Comparison of ENCODE assay signal across 17 cellular contexts in genomic region chr22:49904040-49904369, GRCh38. TPM values are rescaled to one million over a fixed set of nuclear protein-coding genes. Genes with fewer than 3 reads are reported as not detected.
DNase-seq lines count a peak whose midpoint lies in the region; ATAC-seq, FAIRE-seq and TF ChIP-seq lines count a peak whose summit lies in the region.
"Had no signal": no experiment of that assay in that cellular context is flagged by ENCODE, and none has a peak within 500 bp of the region (broad histone marks: within the 10 kb centered on the region; RNA-seq: fewer than 3 reads in every experiment).

No MANE protein-coding gene starts in this region.

- peaks cover 20% of the 10 kb centered on the region for H3K36me3 Mint-ChIP-seq in chondrocyte (ENCODE audit: low read depth)

- intact Hi-C loops in Right ventricle myocardium inferior (cut with DNase I): no loop called here
- intact Hi-C loops in cardiac septum (cut with DNase I): no loop called here
- intact Hi-C loops in kidney (cut with DNase I): no loop called here
- intact Hi-C loops in upper lobe of right lung (cut with DNase I): no loop called here

- H3K4me1 ChIP-seq in kidney (ENCODE audit: control insufficient read depth in 1 of 2, insufficient read depth in 1 of 2, low read depth in 1 of 2, low read length in 2 of 2): peaks cover 0 to 3% of the 10 kb centered on the region in 2 donors
- H3K4me1 ChIP-seq in upper lobe of right lung: no peaks in the 10 kb centered on the region
- H3K4me1 ChIP-seq: HAP-1 had no signal

- no peak overlapping the region for H3K9ac ChIP-seq in kidney (ENCODE audit: low read length in 2 of 2)

- TF ChIP-seq CTCF in chondrocyte (IDR thresholded peaks at IDR 0.05) (no peak), kidney (IDR thresholded peaks at IDR 0.05; ENCODE audit: borderline replicate concordance, extremely low read depth, insufficient read depth) (no peak), upper lobe of right lung (IDR thresholded peaks at IDR 0.05) (no peak)

- no peaks in the 10 kb centered on the region for H3K9me3 ChIP-seq in kidney (ENCODE audit: control insufficient read depth in 1 of 2, low read length in 2 of 2)
- H3K9me3 ChIP-seq in upper lobe of right lung: no peaks in the 10 kb centered on the region
- H3K9me3 ChIP-seq: BE2C, HAP-1 had no signal

- no peak overlapping the region for H3K4me3 ChIP-seq in kidney (ENCODE audit: low read length in 2 of 2)
- H3K4me3 ChIP-seq in upper lobe of right lung: no peak overlapping the region
- H3K4me3 ChIP-seq: HAP-1 had no signal

- no peak overlapping the region for H3K4me3 Mint-ChIP-seq in chondrocyte (ENCODE audit: unreplicated experiment)
- H3K4me3 Mint-ChIP-seq: CD8-positive, alpha-beta T cell; HFFc6 had no signal

- H3K27me3 ChIP-seq in upper lobe of right lung: no peaks in the 10 kb centered on the region
- H3K27me3 ChIP-seq: BE2C had no signal

- ATAC-seq in Right ventricle myocardium inferior: peak; percentile 14
- ATAC-seq in upper lobe of right lung: no peak
- ATAC-seq: CD8-positive, alpha-beta T cell had no signal

- no peak for DNase-seq in Right ventricle myocardium inferior (ENCODE audit: missing footprints)
- DNase-seq in cardiac septum (ENCODE audit: low spot score): no peak
- peak; percentile 83 for DNase-seq in chondrocyte (ENCODE audit: low spot score)
- peak; percentile 54 for DNase-seq in kidney
- peak; percentile 65 for DNase-seq in upper lobe of right lung
- DNase-seq in NCI-H2107 (lab: John Stamatoyannopoulos, UW): no peak
- DNase-seq in activated CD4-positive, alpha-beta T cell treated with anti-CD3 and anti-CD28 coated beads, Interleukin-2, amount 50 U/mL, for 1 hour: no peak
- DNase-seq: CD8-positive, alpha-beta T cell; DND-41; GDM1; HFFc6 had no signal

- H3K36me3 ChIP-seq in kidney (ENCODE audit: control insufficient read depth in 1 of 2, insufficient read depth in 2 of 2, low read length in 2 of 2): peaks cover 30 to 38% of the 10 kb centered on the region in 2 donors
- peaks cover 54% of the 10 kb centered on the region for H3K36me3 ChIP-seq in upper lobe of right lung

- no peak for FAIRE-seq in kidney (lab: Jason Lieb, UNC)
- FAIRE-seq: A204.1, H1 had no signal

- H3K9me3 Mint-ChIP-seq in chondrocyte (ENCODE audit: low read depth): no peaks in the 10 kb centered on the region
- H3K9me3 Mint-ChIP-seq: CD8-positive, alpha-beta T cell; HFFc6 had no signal

- H3K27ac Mint-ChIP-seq in chondrocyte (ENCODE audit: unreplicated experiment): no peak overlapping the region
- H3K27ac Mint-ChIP-seq: CD8-positive, alpha-beta T cell; HFFc6 had no signal

- no peaks in the 10 kb centered on the region for H3K27me3 Mint-ChIP-seq in chondrocyte (ENCODE audit: low read depth)

- H3K4me1 Mint-ChIP-seq in chondrocyte (ENCODE audit: low read depth): no peaks in the 10 kb centered on the region

- H3K27ac ChIP-seq in kidney (ENCODE audit: low read depth in 2 of 2, low read length in 2 of 2): no peak overlapping the region
- no peak overlapping the region for H3K27ac ChIP-seq in upper lobe of right lung
- H3K27ac ChIP-seq: C4-2B, HL-60 had no signal

RNA-seq across cellular contexts. Expression of gene ALG12, which starts 14.2 kb away (rescaled TPM):
- total RNA-seq in Right ventricle myocardium inferior: 16.4 TPM
- total RNA-seq in cardiac septum: 14.3 TPM
- total RNA-seq in chondrocyte: 18.7 to 27.3 TPM (median 20.6 TPM) in 3 replicates
- 28.4 TPM for total RNA-seq in kidney
- polyA plus RNA-seq in kidney (ENCODE audit: insufficient read depth, low read depth, low replicate concordance): 27.2 TPM
- total RNA-seq in upper lobe of right lung: 28.1 TPM

RNA-seq across cellular contexts. Expression of gene CRELD2, which starts 14.4 kb away (rescaled TPM):
- total RNA-seq in Right ventricle myocardium inferior: 30.6 TPM
- total RNA-seq in cardiac septum: 32.9 TPM
- total RNA-seq in chondrocyte: 44.3 to 117 TPM (median 49.9 TPM) in 3 replicates
- total RNA-seq in kidney: 54.0 TPM
- polyA plus RNA-seq in kidney (ENCODE audit: insufficient read depth, low read depth, low replicate concordance): 37.3 TPM
- 44.2 TPM for total RNA-seq in upper lobe of right lung

RNA-seq across cellular contexts. Expression of gene ZBED4, which starts 50.4 kb away (rescaled TPM):
- total RNA-seq in Right ventricle myocardium inferior: 4.8 TPM
- total RNA-seq in cardiac septum: 6.2 TPM
- 15.3 to 17.6 TPM (median 17.6 TPM) in 3 replicates for total RNA-seq in chondrocyte
- total RNA-seq in kidney: 12.9 TPM
- polyA plus RNA-seq in kidney (ENCODE audit: insufficient read depth, low read depth, low replicate concordance): 2.1 TPM
- 11.8 TPM for total RNA-seq in upper lobe of right lung

RNA-seq across cellular contexts. Expression of gene PIM3, which starts 56.6 kb away (rescaled TPM):
- 56.9 TPM for total RNA-seq in Right ventricle myocardium inferior
- 31.3 TPM for total RNA-seq in cardiac septum
- 12.0 to 18.2 TPM (median 16.8 TPM) in 3 replicates for total RNA-seq in chondrocyte
- 107 TPM for total RNA-seq in kidney
- polyA plus RNA-seq in kidney (ENCODE audit: insufficient read depth, low read depth, low replicate concordance): 96.5 TPM
- total RNA-seq in upper lobe of right lung: 119 TPM

Comparison
In these comparisons a context has a peak if more than half of its experiments do, and no peak if none do; other contexts are left out.
1. DNase-seq: peak in chondrocyte (single experiment), kidney (single experiment) and upper lobe of right lung (single experiment); none in Right ventricle myocardium inferior (single experiment), cardiac septum (single experiment), NCI-H2107 (single experiment) and activated CD4-positive, alpha-beta T cell treated with anti-CD3 and anti-CD28 coated beads, Interleukin-2, amount 50 U/mL, for 1 hour (single experiment).